Comparison of ENCODE assay signal across 23 cellular contexts in the genomic region with DNA sequence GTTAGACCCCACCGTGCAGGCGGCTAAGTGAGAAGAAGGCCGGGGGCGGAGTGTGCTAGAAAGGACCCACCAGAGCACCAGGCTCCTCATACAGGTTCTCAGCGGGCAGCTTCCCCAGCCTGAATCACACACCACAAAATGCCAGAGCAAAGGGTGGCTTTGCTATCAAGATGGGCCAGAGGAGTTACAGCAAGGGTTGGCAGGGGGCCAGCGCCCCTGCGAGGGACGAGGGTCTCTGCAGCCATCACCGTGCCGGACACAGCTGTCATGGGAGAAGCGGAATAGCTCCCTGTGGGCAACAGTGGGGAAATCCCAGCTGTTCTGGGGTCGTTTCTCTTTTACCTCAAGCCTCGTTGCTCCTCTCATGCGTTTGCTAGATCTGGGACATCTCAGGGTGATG.
"Had no signal": no experiment of that assay in that cellular context is flagged by ENCODE, and none has a peak within 500 bp of the region (broad histone marks: within the 10 kb centered on the region; RNA-seq: fewer than 3 reads in every experiment).

No MANE protein-coding gene starts in this region.

- H3K27me3 ChIP-seq: neural progenitor cell, ovary, right atrium auricular region, tibial nerve, upper lobe of left lung, vagina had no signal

- H3K4me3 ChIP-seq: left lung, lower lobe of right lung, neural progenitor cell, ovary, right atrium auricular region, spleen, tibial nerve, upper lobe of left lung, vagina had no signal

- FAIRE-seq: islet of Langerhans, kidney, small intestine had no signal

- H3K27ac ChIP-seq: left lung, lower lobe of right lung, neural progenitor cell, ovary, right atrium auricular region, spleen, upper lobe of left lung, vagina had no signal

- H3K9ac ChIP-seq: neural progenitor cell had no signal

- H3K4me1 ChIP-seq: left lung, neural progenitor cell, spleen had no signal

- H3K9me3 ChIP-seq: left lung, lower lobe of right lung, ovary, right atrium auricular region, spleen, tibial nerve, upper lobe of left lung, vagina had no signal

- H3K4me2 ChIP-seq: neural progenitor cell had no signal

- ATAC-seq: left colon; left lung; lower lobe of right lung; naive thymus-derived CD8-positive, alpha-beta T cell; sciatic nerve; stimulated activated effector memory CD8-positive, alpha-beta T cell treated with anti-CD3 and anti-CD28 coated beads, Interleukin-12 subunit alpha, Interleukin-12 subunit beta, amount 100 ng/mL, for 72 hours had no signal

- DNase-seq: hypothalamus; immature natural killer cell; kidney; left colon; left lung; lower lobe of right lung; mammary epithelial cell; mesenchymal stem cell; naive thymus-derived CD8-positive, alpha-beta T cell; ovary; small intestine; spleen; stimulated activated CD4-positive, alpha-beta T cell treated with anti-CD3 and anti-CD28 coated beads, Interleukin-4, amount 100 ng/mL, for 24 hours; stimulated activated naive CD4-positive, alpha-beta T cell; substantia nigra had no signal

- H2AFZ ChIP-seq: neural progenitor cell had no signal

- H3K36me3 ChIP-seq: left lung, lower lobe of right lung, neural progenitor cell, ovary, right atrium auricular region, spleen, tibial nerve, upper lobe of left lung, vagina had no signal
